ENCODE assay signal across 8 cellular contexts in the genomic region with DNA sequence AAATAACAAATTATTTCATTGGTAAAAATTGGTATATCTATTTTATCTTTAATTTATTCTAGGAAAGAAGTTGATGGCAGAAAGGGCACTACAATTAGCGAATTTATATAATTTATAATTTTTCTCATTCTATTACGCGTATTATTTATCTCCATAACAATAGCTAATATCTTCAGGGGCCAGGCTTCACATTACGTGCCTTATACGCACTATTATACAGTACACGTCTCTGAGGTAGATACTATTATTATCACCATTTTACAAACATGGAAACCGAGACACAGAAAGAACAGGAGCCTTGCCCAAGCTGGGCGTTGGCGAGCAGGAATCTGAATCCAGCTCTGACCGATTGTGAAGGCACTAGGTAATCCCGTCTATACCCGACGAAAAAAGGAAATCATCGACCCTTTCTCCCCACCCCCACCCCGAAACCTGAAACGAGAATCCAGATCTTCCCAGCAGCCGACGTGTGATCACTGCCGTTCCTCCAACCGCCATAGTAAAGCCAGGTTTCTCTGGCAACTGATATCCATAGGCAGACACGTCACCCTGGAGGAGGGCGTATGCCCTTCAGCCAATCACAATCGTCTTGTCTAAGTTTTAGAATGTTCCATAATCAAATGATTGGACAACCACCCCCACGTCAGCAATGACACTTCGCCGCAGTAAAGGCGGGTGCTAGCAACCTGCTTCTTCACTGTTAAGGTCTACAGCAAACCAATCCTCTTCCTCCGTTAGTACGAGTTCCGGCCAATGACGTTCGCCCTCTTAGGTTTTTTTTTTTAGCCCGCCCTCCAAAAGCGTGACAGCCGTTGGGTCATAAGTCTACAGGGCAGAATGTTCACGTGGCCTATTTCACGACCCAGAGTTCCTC. TPM values are rescaled to one million over a fixed set of nuclear protein-coding genes. Genes with fewer than 3 reads are reported as not detected.
DNase-seq lines count a peak whose midpoint lies in the region; ATAC-seq and TF ChIP-seq lines count a peak whose summit lies in the region.

A gene with protein sequence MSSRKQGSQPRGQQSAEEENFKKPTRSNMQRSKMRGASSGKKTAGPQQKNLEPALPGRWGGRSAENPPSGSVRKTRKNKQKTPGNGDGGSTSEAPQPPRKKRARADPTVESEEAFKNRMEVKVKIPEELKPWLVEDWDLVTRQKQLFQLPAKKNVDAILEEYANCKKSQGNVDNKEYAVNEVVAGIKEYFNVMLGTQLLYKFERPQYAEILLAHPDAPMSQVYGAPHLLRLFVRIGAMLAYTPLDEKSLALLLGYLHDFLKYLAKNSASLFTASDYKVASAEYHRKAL (minus strand): TSS at position 501 of the 874 bp plus-strand sequence. CDS start 9,672 bp downstream, outside the sequence.

- H3K9me3 ChIP-seq in psoas muscle (no peaks in the 10 kb centered on the region), uterus (no peaks in the 10 kb centered on the region)

- peak; percentile 77 for TF ChIP-seq POLR2A in GM15510 (IDR thresholded peaks at IDR 0.05; ENCODE audit: borderline replicate concordance, extremely low read depth, insufficient read length)
- TF ChIP-seq POLR2A in uterus (IDR thresholded peaks at IDR 0.05) = peak; percentile 84 to 86

- no peak for TF ChIP-seq CTCF in psoas muscle (IDR thresholded peaks at IDR 0.05)
- TF ChIP-seq CTCF in uterus (IDR thresholded peaks at IDR 0.05) = no peak

- H3K4me3 ChIP-seq in psoas muscle (peak within 1 kb of the TSS; percentile 71), uterus (peak within 1 kb of the TSS; percentile 47 to 57)

- H3K4me1 ChIP-seq in psoas muscle (peaks cover 5% of the 10 kb centered on the region), uterus (no peaks in the 10 kb centered on the region)

- peaks cover 4 to 37% of the 10 kb centered on the region in 2 donors for H3K36me3 ChIP-seq in psoas muscle (ENCODE audit: insufficient read depth in 1 of 2, low read depth in 1 of 2)
- no peaks in the 10 kb centered on the region for H3K36me3 ChIP-seq in uterus

- H3K4me3 Mint-ChIP-seq in T-helper 1 cell treated with Interleukin-12 subunit alpha and Interleukin-12 subunit beta and Interleukin-4 antibody, amounts not matched to agents 30 μg/mL and 1 μg/mL, for 36 hours = peak within 1 kb of the TSS; percentile 85

- H3K27ac ChIP-seq in angular gyrus (ENCODE audit: low read depth, low read length) = peak within 1 kb of the TSS; percentile 100
- peak within 1 kb of the TSS; percentile 87 for H3K27ac ChIP-seq in psoas muscle
- H3K27ac ChIP-seq in uterus = peak within 1 kb of the TSS; percentile 93 to 95

- 0 to 26% (median 0%) methylated on average over 37 of the region's 37 CpGs for WGBS in psoas muscle, 3 donors

- no peaks in the 10 kb centered on the region for H3K27me3 ChIP-seq in psoas muscle (ENCODE audit: insufficient read depth in 3 of 3, low read length in 2 of 3)
- H3K27me3 ChIP-seq in uterus = no peaks in the 10 kb centered on the region

- H3K27ac Mint-ChIP-seq in T-helper 1 cell treated with Interleukin-12 subunit alpha and Interleukin-12 subunit beta and Interleukin-4 antibody, amounts not matched to agents 30 μg/mL and 1 μg/mL, for 36 hours = peak within 1 kb of the TSS; percentile 88

- H3K9me3 Mint-ChIP-seq in T-helper 1 cell treated with Interleukin-12 subunit alpha and Interleukin-12 subunit beta and Interleukin-4 antibody, amounts not matched to agents 30 μg/mL and 1 μg/mL, for 36 hours = no peaks in the 10 kb centered on the region

- H3K27me3 Mint-ChIP-seq in T-helper 1 cell treated with Interleukin-12 subunit alpha and Interleukin-12 subunit beta and Interleukin-4 antibody, amounts not matched to agents 30 μg/mL and 1 μg/mL, for 36 hours (ENCODE audit: low read depth) = no peaks in the 10 kb centered on the region

- peak; percentile 98 for DNase-seq in NCI-H1694 (lab: John Stamatoyannopoulos, UW)
- peak; percentile 87 for DNase-seq in left ventricle myocardium superior
- DNase-seq in psoas muscle = peak; percentile 85 to 93
- peak; percentile 87 to 96 for DNase-seq in uterus

- ATAC-seq in HG02884 (IDR thresholded peaks at IDR 0.05; ENCODE audit: unreplicated experiment) (peak; percentile 88), left ventricle myocardium superior (peak; percentile 93), psoas muscle (peak; percentile 87 to 90 (median 88))

- peaks cover 10% of the 10 kb centered on the region for H3K36me3 Mint-ChIP-seq in T-helper 1 cell treated with Interleukin-12 subunit alpha and Interleukin-12 subunit beta and Interleukin-4 antibody, amounts not matched to agents 30 μg/mL and 1 μg/mL, for 36 hours (ENCODE audit: low read depth)

- peaks cover 8% of the 10 kb centered on the region for H3K4me1 Mint-ChIP-seq in T-helper 1 cell treated with Interleukin-12 subunit alpha and Interleukin-12 subunit beta and Interleukin-4 antibody, amounts not matched to agents 30 μg/mL and 1 μg/mL, for 36 hours (ENCODE audit: low read depth)

- intact Hi-C loops in left ventricle myocardium superior (cut with micrococcal nuclease) (no loop called here), psoas muscle (cut with DNase I) (loop anchor here (5.0 to 10.0 kb wide), 4 partner anchors 52 to 152 kb away; partner anchors contain the start of gene TCEAL1 (in 1 of the 2)), uterus (cut with DNase I; ENCODE audit: low total_unique reads) (loop anchor here (5.0 kb wide), 1 partner anchor 154 kb away; no protein-coding TSS in a partner anchor)

RNA-seq across cellular contexts. Expression of the gene that starts here (rescaled TPM):
- total RNA-seq in left ventricle myocardium superior (164 TPM), psoas muscle (100 to 1,000 TPM; 182 to 273 (median 218) TPM), uterus (100 to 1,000 TPM; 258 to 722 (median 535) TPM)
- polyA plus RNA-seq in psoas muscle = 100 to 1,000 TPM; 342 to 524 (median 422) TPM

Comparison
In these comparisons a context has a peak if more than half of its experiments do, and no peak if none do; other contexts are left out.
1. Peak in every context shown above with its lines: DNase-seq, ATAC-seq, H3K4me3 ChIP-seq and H3K27ac ChIP-seq.